Comparison of ENCODE assay signal across 30 cellular contexts in genomic region chr1:22953392-22954141, GRCh38. TPM values are rescaled to one million over a fixed set of nuclear protein-coding genes. Genes with fewer than 3 reads are reported as not detected.
DNase-seq lines count a peak whose midpoint lies in the region; TF ChIP-seq lines count a peak whose summit lies in the region.
"Had no signal": no experiment of that assay in that cellular context is flagged by ENCODE, and none has a peak within 500 bp of the region (broad histone marks: within the 10 kb centered on the region; RNA-seq: fewer than 3 reads in every experiment).

No MANE protein-coding gene starts in this region.

- TF ChIP-seq CTCF in tibial artery (IDR thresholded peaks at IDR 0.05): no peak

- H3K4me1 ChIP-seq in NT2/D1 (ENCODE audit: insufficient read depth, insufficient read length) (peaks cover 3% of the 10 kb centered on the region), skeletal muscle satellite cell (ENCODE audit: control insufficient read depth, insufficient read depth, low read length) (no peaks in the 10 kb centered on the region), tibial artery (peaks cover 0 to 8% (median 0%) of the 10 kb centered on the region in 4 donors)
- H3K4me1 ChIP-seq: gastrocnemius medialis, pancreas, right lobe of liver had no signal

- no peaks in the 10 kb centered on the region for H3K9me3 Mint-ChIP-seq in activated T-helper 1 cell treated with anti-CD3 and anti-CD28 coated beads, Interleukin-12 subunit alpha, Interleukin-12 subunit beta, Interleukin-2, Interleukin-4 antibody, amounts not matched to agents 30 ng/mL and 10 ng/mL and 1 ng/mL, durations not matched to agents 14 hours and 24 hours and 36 hours
- H3K9me3 Mint-ChIP-seq: activated naive CD4-positive, alpha-beta T cell treated with anti-CD3 and anti-CD28 coated beads, Interleukin-2, amount 50 U/mL, for 72 hours; endodermal cell; stimulated activated naive B cell treated with anti-CD40 and anti-IgM and Interleukin-4, amounts not matched to agents 10 μg/mL and 1 μg/mL and 100 μg/mL, for 72 hours had no signal

- H3K27ac Mint-ChIP-seq in activated T-helper 1 cell treated with anti-CD3 and anti-CD28 coated beads, Interleukin-12 subunit alpha, Interleukin-12 subunit beta, Interleukin-2, Interleukin-4 antibody, amounts not matched to agents 30 ng/mL and 10 ng/mL and 1 ng/mL, durations not matched to agents 14 hours and 24 hours and 36 hours: no peak overlapping the region
- H3K27ac Mint-ChIP-seq: activated naive CD4-positive, alpha-beta T cell treated with anti-CD3 and anti-CD28 coated beads, Interleukin-2, amount 50 U/mL, for 72 hours; endodermal cell; stimulated activated naive B cell treated with anti-CD40 and anti-IgM and Interleukin-4, amounts not matched to agents 10 μg/mL and 1 μg/mL and 100 μg/mL, for 72 hours had no signal

- peaks cover 39% of the 10 kb centered on the region for H3K27me3 Mint-ChIP-seq in activated T-helper 1 cell treated with anti-CD3 and anti-CD28 coated beads, Interleukin-12 subunit alpha, Interleukin-12 subunit beta, Interleukin-2, Interleukin-4 antibody, amounts not matched to agents 30 ng/mL and 10 ng/mL and 1 ng/mL, durations not matched to agents 14 hours and 24 hours and 36 hours (ENCODE audit: insufficient read depth)

- H3K27me3 ChIP-seq in H7 (ENCODE audit: control insufficient read depth, insufficient read depth, low read length): no peaks in the 10 kb centered on the region
- H3K27me3 ChIP-seq in NT2/D1 (ENCODE audit: insufficient read depth, insufficient read length): peaks cover 53% of the 10 kb centered on the region
- H3K27me3 ChIP-seq in skeletal muscle satellite cell (ENCODE audit: control insufficient read depth, insufficient read depth, low read length): peaks cover 70% of the 10 kb centered on the region
- H3K27me3 ChIP-seq in tibial artery: peaks cover 0 to 61% of the 10 kb centered on the region in 2 donors
- H3K27me3 ChIP-seq: hepatocyte, right lobe of liver had no signal

- H3K4me3 Mint-ChIP-seq in activated T-helper 1 cell treated with anti-CD3 and anti-CD28 coated beads, Interleukin-12 subunit alpha, Interleukin-12 subunit beta, Interleukin-2, Interleukin-4 antibody, amounts not matched to agents 30 ng/mL and 10 ng/mL and 1 ng/mL, durations not matched to agents 14 hours and 24 hours and 36 hours: no peak overlapping the region
- H3K4me3 Mint-ChIP-seq: endodermal cell; stimulated activated naive B cell treated with anti-CD40 and anti-IgM and Interleukin-4, amounts not matched to agents 10 μg/mL and 1 μg/mL and 100 μg/mL, for 72 hours had no signal

- no peak overlapping the region for H3K27ac ChIP-seq in tibial artery
- H3K27ac ChIP-seq: cardiac muscle cell, gastrocnemius medialis, hepatocyte, KMS-11, pancreas, Peyer's patch, right lobe of liver, SJSA1, thoracic aorta had no signal

- H3K4me2 ChIP-seq in skeletal muscle satellite cell (ENCODE audit: low read length): peak overlapping the region; percentile 15
- H3K4me2 ChIP-seq: hepatocyte, KMS-11 had no signal

- no peak overlapping the region for H3K4me3 ChIP-seq in H7 (ENCODE audit: insufficient read depth, low read depth, low read length)
- H3K4me3 ChIP-seq in NT2/D1 (ENCODE audit: insufficient read length, low read depth): peak overlapping the region; percentile 54
- H3K4me3 ChIP-seq in skeletal muscle satellite cell (ENCODE audit: low read length): no peak overlapping the region
- H3K4me3 ChIP-seq in tibial artery: no peak overlapping the region
- H3K4me3 ChIP-seq: cardiac muscle cell, gastrocnemius medialis, hepatocyte, right lobe of liver, SJSA1, thoracic aorta had no signal

- no peaks in the 10 kb centered on the region for H3K36me3 Mint-ChIP-seq in activated T-helper 1 cell treated with anti-CD3 and anti-CD28 coated beads, Interleukin-12 subunit alpha, Interleukin-12 subunit beta, Interleukin-2, Interleukin-4 antibody, amounts not matched to agents 30 ng/mL and 10 ng/mL and 1 ng/mL, durations not matched to agents 14 hours and 24 hours and 36 hours (ENCODE audit: low read depth)
- H3K36me3 Mint-ChIP-seq: activated naive CD4-positive, alpha-beta T cell treated with anti-CD3 and anti-CD28 coated beads, Interleukin-2, amount 50 U/mL, for 72 hours; stimulated activated naive B cell treated with anti-CD40 and anti-IgM and Interleukin-4, amounts not matched to agents 10 μg/mL and 1 μg/mL and 100 μg/mL, for 72 hours had no signal

- H3K9ac ChIP-seq in NT2/D1 (ENCODE audit: insufficient read length, low read depth) (peak overlapping the region; percentile 70), skeletal muscle satellite cell (ENCODE audit: low read depth, low read length) (no peak overlapping the region)
- H3K9ac ChIP-seq: KMS-11 had no signal

- no peaks in the 10 kb centered on the region for H3K4me1 Mint-ChIP-seq in activated T-helper 1 cell treated with anti-CD3 and anti-CD28 coated beads, Interleukin-12 subunit alpha, Interleukin-12 subunit beta, Interleukin-2, Interleukin-4 antibody, amounts not matched to agents 30 ng/mL and 10 ng/mL and 1 ng/mL, durations not matched to agents 14 hours and 24 hours and 36 hours (ENCODE audit: low read depth)
- H3K4me1 Mint-ChIP-seq: endodermal cell had no signal

- DNase-seq in H7 (peak; percentile 61), NT2/D1 (ENCODE audit: low read depth, low spot score) (no peak), iPS-NIHi7 (ENCODE audit: extremely low spot score) (peak; percentile 55), tibial artery (no peak), COR-L47 (lab: John Stamatoyannopoulos, UW) (no peak)
- DNase-seq in activated T-helper 1 cell treated with anti-CD3 and anti-CD28 coated beads, Interleukin-12 subunit alpha, Interleukin-12 subunit beta, Interleukin-2, Interleukin-4 antibody, amounts not matched to agents 30 ng/mL and 10 ng/mL and 1 ng/mL, durations not matched to agents 14 hours and 24 hours and 36 hours (ENCODE audit: low spot score): no peak
- no peak for DNase-seq in activated CD4-positive, alpha-beta T cell treated with anti-CD3 and anti-CD28 coated beads for 48 hours
- DNase-seq: activated CD8-positive, alpha-beta memory T cell treated with anti-CD3 and anti-CD28 coated beads, Interleukin-2, amount 50 U/mL, for 48 hours; DMS153; endodermal cell; gastrocnemius medialis; GF-D8; left ventricle myocardium superior; midbrain; NCI-H2029 treated with DMSO at 0.1 percent for 48 hours; NCI-H2227 treated with DMSO at 0.1 percent for 48 hours; NCI-H526 treated with DMSO at 0.1 percent for 48 hours; Peyer's patch; stimulated activated CD4-positive, alpha-beta T cell treated with anti-CD3 and anti-CD28 coated beads, Interleukin-4, amount 100 ng/mL, for 4 hours; stimulated activated naive B cell treated with anti-CD40 and anti-IgM and Interleukin-4, amounts not matched to agents 10 μg/mL and 1 μg/mL and 100 μg/mL, for 72 hours had no signal

- intact Hi-C loops in tibial artery (cut with DNase I; ENCODE audit: low total_unique reads): no loop called here
- intact Hi-C loops in activated T-helper 1 cell treated with anti-CD3 and anti-CD28 coated beads, Interleukin-12 subunit alpha, Interleukin-12 subunit beta, Interleukin-2, Interleukin-4 antibody, amounts not matched to agents 30 ng/mL and 10 ng/mL and 1 ng/mL, durations not matched to agents 14 hours and 24 hours and 36 hours (cut with micrococcal nuclease): no loop called here

- H3K36me3 ChIP-seq in H7 (replicated peaks; ENCODE audit: control insufficient read depth, insufficient read depth, low read length): no peaks in the 10 kb centered on the region
- H3K36me3 ChIP-seq in NT2/D1 (ENCODE audit: insufficient read depth, insufficient read length, low read length): no peaks in the 10 kb centered on the region
- H3K36me3 ChIP-seq in skeletal muscle satellite cell (ENCODE audit: insufficient read depth, low read length): no peaks in the 10 kb centered on the region
- H3K36me3 ChIP-seq in tibial artery: no peaks in the 10 kb centered on the region
- H3K36me3 ChIP-seq: cardiac muscle cell, gastrocnemius medialis, pancreas, Peyer's patch, right lobe of liver, SJSA1, thoracic aorta had no signal

- H3K9me3 ChIP-seq in NT2/D1 (ENCODE audit: insufficient read depth, low read length): no peaks in the 10 kb centered on the region
- no peaks in the 10 kb centered on the region for H3K9me3 ChIP-seq in skeletal muscle satellite cell (replicated peaks; ENCODE audit: low read length)
- H3K9me3 ChIP-seq in tibial artery: no peaks in the 10 kb centered on the region
- H3K9me3 ChIP-seq: gastrocnemius medialis, pancreas, Peyer's patch, right lobe of liver, SJSA1, thoracic aorta had no signal

RNA-seq across cellular contexts. Expression of gene LACTBL1, which starts 19.1 kb away (rescaled TPM):
- total RNA-seq in H7 (2014; rRNA removed; shearing (Covaris generic)): 0.74 TPM in 1 of 2 replicates, not detected in the other
- total RNA-seq in skeletal muscle satellite cell (2012; rRNA removed): not detected in 2 replicates
- total RNA-seq in activated T-helper 1 cell treated with anti-CD3 and anti-CD28 coated beads, Interleukin-12 subunit alpha, Interleukin-12 subunit beta, Interleukin-2, Interleukin-4 antibody, amounts not matched to agents 30 ng/mL and 10 ng/mL and 1 ng/mL, durations not matched to agents 14 hours and 24 hours and 36 hours: not detected in 2 replicates
- total RNA-seq: activated naive CD4-positive, alpha-beta T cell treated with anti-CD3 and anti-CD28 coated beads, Interleukin-2, amount 50 U/mL, for 72 hours; cardiac muscle cell; endodermal cell; gastrocnemius medialis; hepatocyte; HT-29; left ventricle myocardium superior; pancreas; Peyer's patch; right lobe of liver; SJSA1; thoracic aorta had no signal

Comparison
In these comparisons a context has a peak if more than half of its experiments do, and no peak if none do; other contexts are left out.
1. DNase-seq: peak in H7 (single experiment) and iPS-NIHi7 (single experiment); none in NT2/D1 (single experiment), tibial artery (0 of 2), activated T-helper 1 cell treated with anti-CD3 and anti-CD28 coated beads, Interleukin-12 subunit alpha, Interleukin-12 subunit beta, Interleukin-2, Interleukin-4 antibody, amounts not matched to agents 30 ng/mL and 10 ng/mL and 1 ng/mL, durations not matched to agents 14 hours and 24 hours and 36 hours (single experiment), COR-L47 (single experiment) and activated CD4-positive, alpha-beta T cell treated with anti-CD3 and anti-CD28 coated beads for 48 hours (single experiment).